Comparison of ENCODE assay signal across 24 cellular contexts in the genomic region with DNA sequence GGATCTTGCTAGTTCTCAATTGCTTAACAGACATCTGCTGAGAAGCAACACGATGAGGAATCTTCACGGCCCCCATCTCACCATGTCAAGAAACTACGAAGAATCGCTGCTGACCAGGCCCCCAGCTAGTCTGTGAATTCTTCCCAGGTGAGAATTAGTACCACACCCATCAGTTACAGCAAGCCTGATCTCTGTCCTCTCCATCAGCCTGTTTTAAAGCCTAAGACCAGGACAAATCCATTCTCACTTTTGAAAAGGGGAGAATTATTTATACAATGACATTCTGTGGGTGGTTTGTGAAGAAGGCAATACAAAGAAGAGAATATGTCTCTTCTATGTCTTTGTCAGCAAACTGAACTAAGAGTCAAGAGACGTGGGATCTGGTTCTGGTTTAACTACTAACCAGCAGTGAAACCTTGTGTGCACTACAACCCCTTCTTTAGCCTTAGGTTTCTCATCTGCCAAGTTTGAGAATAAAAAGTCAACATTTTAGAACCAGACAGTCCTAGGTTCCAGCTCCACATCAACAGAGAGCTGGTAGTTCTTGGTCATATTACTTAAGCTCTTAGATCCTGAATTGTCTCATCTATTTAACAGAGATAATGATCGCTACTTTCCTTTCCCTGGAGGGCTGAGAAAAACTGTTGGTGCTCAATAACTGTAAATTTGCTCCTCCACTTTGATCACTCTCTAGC.
"Had no signal": no experiment of that assay in that cellular context is flagged by ENCODE, and none has a peak within 500 bp of the region (broad histone marks: within the 10 kb centered on the region; RNA-seq: fewer than 3 reads in every experiment).

No MANE protein-coding gene starts in this region.

- H3K9ac ChIP-seq: SK-N-SH had no signal

- H3K9me3 ChIP-seq: SK-N-SH had no signal

- H3K4me2 ChIP-seq: SK-N-SH had no signal

- DNase-seq: Kasumi-1; KG1; NCI-H1092; NCI-H1105 treated with DMSO at 0.1 percent for 48 hours; NCI-H1417 treated with DMSO at 0.1 percent for 48 hours; NCI-H146; NCI-H1694 treated with DMSO at 0.1 percent for 48 hours; NCI-H1930; NCI-H2081; NCI-H2107; NCI-H226; NCI-H446; NCI-H510A; NCI-H524 treated with DMSO at 0.1 percent for 48 hours; NCI-H69; NCI-H774; NK-92 treated with Interleukin-12 subunit alpha and Interleukin-12 subunit beta, amount 100 ng/mL, for 24 hours; PC-3; SHP77; SK-N-SH; SW 1271 had no signal

- ATAC-seq: Panc1, PC-3 had no signal

- H3K27ac ChIP-seq: HL-60, RWPE1 had no signal

- H3K9me2 ChIP-seq: SK-N-SH had no signal
